In genomic region chr10:70661623-70662361, GRCh38 we compare ENCODE assay signal across 1 cellular context.
TF ChIP-seq lines count a peak whose summit lies in the region.

No MANE protein-coding gene starts in this region.

TF ChIP-seq in K562, 482 proteins besides CTCF, POLR2A, EP300 and RAD21 (continued from another document and continues in another):
- TF ChIP-seq EGR1 (conservative IDR thresholded peaks at IDR 0.05) (no peak), ZNF3 (CRISPR knock-in tag; IDR thresholded peaks at IDR 0.05) (0 out of 2 replicates have a peak, but pooled peaks have one; percentile 26), MXD1 (CRISPR knock-in tag; IDR thresholded peaks at IDR 0.05; ENCODE audit: borderline replicate concordance, poor library complexity, severe bottlenecking) (no peak), SUPT5H (IDR thresholded peaks at IDR 0.05) (peak; percentile 28; the same call in 1 of the 2 replicates), HIVEP1 (CRISPR knock-in tag; IDR thresholded peaks at IDR 0.05) (no peak; the same call in 1 of the 2 replicates), E4F1 (CRISPR knock-in tag; IDR thresholded peaks at IDR 0.05; ENCODE audit: borderline replicate concordance) (peak; percentile 58; the same call in 1 of the 2 replicates), ZNF766 (CRISPR knock-in tag; conservative IDR thresholded peaks at IDR 0.05) (peak; percentile 56), CREB1 (IDR thresholded peaks at IDR 0.05) (no peak), CREB1 (CRISPR knock-in tag; IDR thresholded peaks at IDR 0.05) (no peak), CAMTA2 (CRISPR knock-in tag; conservative IDR thresholded peaks at IDR 0.05) (no peak), NUFIP1 (IDR thresholded peaks at IDR 0.05; ENCODE audit: partially characterized antibody) (no peak), ZNF311 (CRISPR knock-in tag; IDR thresholded peaks at IDR 0.05) (peak; percentile 78), ZNF740 (CRISPR knock-in tag; IDR thresholded peaks at IDR 0.05) (no peak), ZNF740 (tag; IDR thresholded peaks at IDR 0.05) (peak in 1 of 2 experiments; percentile 84; a peak in 2 of 4 replicates), DLX4 (CRISPR knock-in tag; IDR thresholded peaks at IDR 0.05) (0 out of 2 replicates have a peak, but pooled peaks have one; percentile 49), HCFC1 (IDR thresholded peaks at IDR 0.05; ENCODE audit: low read depth, low read length) (no peak), NCOA2 (IDR thresholded peaks at IDR 0.05; ENCODE audit: partially characterized antibody in 2 of 2) (no peak), NFRKB (IDR thresholded peaks at IDR 0.05; ENCODE audit: low read depth) (peak; percentile 75), GTF2E2 (tag; IDR thresholded peaks at IDR 0.05) (peak; percentile 56; the same call in 1 of the 2 replicates), DMBX1 (CRISPR knock-in tag; IDR thresholded peaks at IDR 0.05; ENCODE audit: borderline replicate concordance) (peak; percentile 88), GTF3C2 (IDR thresholded peaks at IDR 0.05; ENCODE audit: borderline replicate concordance, extremely low read depth, insufficient read length) (no peak), BCOR (IDR thresholded peaks at IDR 0.05) (no peak), ZNF644 (tag; IDR thresholded peaks at IDR 0.05; ENCODE audit: low read depth) (peak; percentile 41), STAT6 (CRISPR knock-in tag; IDR thresholded peaks at IDR 0.05) (peak; percentile 92), PTBP1 (IDR thresholded peaks at IDR 0.05; ENCODE audit: low read depth, low read length) (no peak), RB1 (IDR thresholded peaks at IDR 0.05; ENCODE audit: low read depth) (no peak), PRPF4 (IDR thresholded peaks at IDR 0.05; ENCODE audit: insufficient read depth, low read depth, low read length, poor library complexity, severe bottlenecking) (no peak), ID3 (CRISPR knock-in tag; IDR thresholded peaks at IDR 0.05) (no peak), ID3 (tag; IDR thresholded peaks at IDR 0.05) (peak; percentile 92), HNRNPH1 (optimal IDR thresholded peaks at IDR 0.05; ENCODE audit: low read depth, low read length) (no peak), CEBPG (CRISPR knock-in tag; IDR thresholded peaks at IDR 0.05) (peak; percentile 25; the same call in 1 of the 2 replicates), CEBPG (tag; conservative IDR thresholded peaks at IDR 0.05 in 1 of 2, IDR thresholded peaks at IDR 0.05 in 1 of 2) (no peak), ZNF140 (CRISPR knock-in tag; IDR thresholded peaks at IDR 0.05) (no peak), ZFX (CRISPR knock-in tag; IDR thresholded peaks at IDR 0.05) (peak; percentile 54), NR4A1 (CRISPR knock-in tag; IDR thresholded peaks at IDR 0.05) (peak; percentile 22; the same call in 1 of the 2 replicates), NR4A1 (tag; IDR thresholded peaks at IDR 0.05) (peak; percentile 97), TBL1XR1 (IDR thresholded peaks at IDR 0.05; ENCODE audit: low read length in 2 of 2) (0 out of 4 replicates have a peak, but pooled peaks of 1 of the 2 experiments have one; percentile 9), RBM25 (IDR thresholded peaks at IDR 0.05; ENCODE audit: low read depth, low read length, severe bottlenecking) (no peak), SMAD4 (CRISPR knock-in tag; conservative IDR thresholded peaks at IDR 0.05) (peak; percentile 88), POU5F1 (IDR thresholded peaks at IDR 0.05; ENCODE audit: borderline replicate concordance, low read depth, low read length, partially characterized antibody) (no peak), ETV6 (IDR thresholded peaks at IDR 0.05; ENCODE audit: borderline replicate concordance in 1 of 2, low read depth in 2 of 2, low read length in 1 of 2) (no peak), ETV6 (CRISPR knock-in tag; IDR thresholded peaks at IDR 0.05; ENCODE audit: borderline replicate concordance) (no peak), SMARCA4 (IDR thresholded peaks at IDR 0.05) (no peak), RUNX1 (IDR thresholded peaks at IDR 0.05; ENCODE audit: low read depth) (no peak), ZNF589 (CRISPR knock-in tag; IDR thresholded peaks at IDR 0.05; ENCODE audit: low read depth) (peak; percentile 83; the same call in 1 of the 2 replicates), CHD4 (IDR thresholded peaks at IDR 0.05; ENCODE audit: insufficient read depth, insufficient replicate concordance, low read depth, low read length, poor library complexity, severe bottlenecking) (no peak), MAZ (CRISPR knock-in tag; conservative IDR thresholded peaks at IDR 0.05 in 1 of 2, IDR thresholded peaks at IDR 0.05 in 1 of 2) (peak in 1 of 2 experiments; percentile 73; a peak in 1 of 4 replicates), TOE1 (IDR thresholded peaks at IDR 0.05; ENCODE audit: borderline replicate concordance) (no peak), TOE1 (CRISPR knock-in tag; IDR thresholded peaks at IDR 0.05; ENCODE audit: borderline replicate concordance, low read depth) (no peak), HNRNPUL1 (IDR thresholded peaks at IDR 0.05; ENCODE audit: low read length) (no peak), NCOA6 (IDR thresholded peaks at IDR 0.05) (no peak), SP1 (CRISPR knock-in tag; IDR thresholded peaks at IDR 0.05) (peak; percentile 22; the same call in 1 of the 2 replicates), SMAD3 (CRISPR knock-in tag; conservative IDR thresholded peaks at IDR 0.05) (peak; percentile 15; the same call in 1 of the 2 replicates)
- TF ChIP-seq, protein P1, sequence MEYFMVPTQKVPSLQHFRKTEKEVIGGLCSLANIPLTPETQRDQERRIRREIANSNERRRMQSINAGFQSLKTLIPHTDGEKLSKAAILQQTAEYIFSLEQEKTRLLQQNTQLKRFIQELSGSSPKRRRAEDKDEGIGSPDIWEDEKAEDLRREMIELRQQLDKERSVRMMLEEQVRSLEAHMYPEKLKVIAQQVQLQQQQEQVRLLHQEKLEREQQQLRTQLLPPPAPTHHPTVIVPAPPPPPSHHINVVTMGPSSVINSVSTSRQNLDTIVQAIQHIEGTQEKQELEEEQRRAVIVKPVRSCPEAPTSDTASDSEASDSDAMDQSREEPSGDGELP (CRISPR knock-in tag; IDR thresholded peaks at IDR 0.05; ENCODE audit: borderline replicate concordance) = no peak
- TF ChIP-seq, protein P2, sequence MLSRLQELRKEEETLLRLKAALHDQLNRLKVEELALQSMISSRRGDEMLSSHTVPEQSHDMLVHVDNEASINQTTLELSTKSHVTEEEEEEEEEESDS (CRISPR knock-in tag; IDR thresholded peaks at IDR 0.05) = no peak
- TF ChIP-seq, protein P3, sequence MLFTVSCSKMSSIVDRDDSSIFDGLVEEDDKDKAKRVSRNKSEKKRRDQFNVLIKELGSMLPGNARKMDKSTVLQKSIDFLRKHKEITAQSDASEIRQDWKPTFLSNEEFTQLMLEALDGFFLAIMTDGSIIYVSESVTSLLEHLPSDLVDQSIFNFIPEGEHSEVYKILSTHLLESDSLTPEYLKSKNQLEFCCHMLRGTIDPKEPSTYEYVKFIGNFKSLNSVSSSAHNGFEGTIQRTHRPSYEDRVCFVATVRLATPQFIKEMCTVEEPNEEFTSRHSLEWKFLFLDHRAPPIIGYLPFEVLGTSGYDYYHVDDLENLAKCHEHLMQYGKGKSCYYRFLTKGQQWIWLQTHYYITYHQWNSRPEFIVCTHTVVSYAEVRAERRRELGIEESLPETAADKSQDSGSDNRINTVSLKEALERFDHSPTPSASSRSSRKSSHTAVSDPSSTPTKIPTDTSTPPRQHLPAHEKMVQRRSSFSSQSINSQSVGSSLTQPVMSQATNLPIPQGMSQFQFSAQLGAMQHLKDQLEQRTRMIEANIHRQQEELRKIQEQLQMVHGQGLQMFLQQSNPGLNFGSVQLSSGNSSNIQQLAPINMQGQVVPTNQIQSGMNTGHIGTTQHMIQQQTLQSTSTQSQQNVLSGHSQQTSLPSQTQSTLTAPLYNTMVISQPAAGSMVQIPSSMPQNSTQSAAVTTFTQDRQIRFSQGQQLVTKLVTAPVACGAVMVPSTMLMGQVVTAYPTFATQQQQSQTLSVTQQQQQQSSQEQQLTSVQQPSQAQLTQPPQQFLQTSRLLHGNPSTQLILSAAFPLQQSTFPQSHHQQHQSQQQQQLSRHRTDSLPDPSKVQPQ (CRISPR knock-in tag; IDR thresholded peaks at IDR 0.05; ENCODE audit: borderline replicate concordance) = no peak
- TF ChIP-seq, protein P4, sequence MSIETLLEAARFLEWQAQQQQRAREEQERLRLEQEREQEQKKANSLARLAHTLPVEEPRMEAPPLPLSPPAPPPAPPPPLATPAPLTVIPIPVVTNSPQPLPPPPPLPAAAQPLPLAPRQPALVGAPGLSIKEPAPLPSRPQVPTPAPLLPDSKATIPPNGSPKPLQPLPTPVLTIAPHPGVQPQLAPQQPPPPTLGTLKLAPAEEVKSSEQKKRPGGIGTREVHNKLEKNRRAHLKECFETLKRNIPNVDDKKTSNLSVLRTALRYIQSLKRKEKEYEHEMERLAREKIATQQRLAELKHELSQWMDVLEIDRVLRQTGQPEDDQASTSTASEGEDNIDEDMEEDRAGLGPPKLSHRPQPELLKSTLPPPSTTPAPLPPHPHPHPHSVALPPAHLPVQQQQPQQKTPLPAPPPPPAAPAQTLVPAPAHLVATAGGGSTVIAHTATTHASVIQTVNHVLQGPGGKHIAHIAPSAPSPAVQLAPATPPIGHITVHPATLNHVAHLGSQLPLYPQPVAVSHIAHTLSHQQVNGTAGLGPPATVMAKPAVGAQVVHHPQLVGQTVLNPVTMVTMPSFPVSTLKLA (conservative IDR thresholded peaks at IDR 0.05) = no peak
